Comparison of ENCODE assay signal across 9 cellular contexts in the genomic region with DNA sequence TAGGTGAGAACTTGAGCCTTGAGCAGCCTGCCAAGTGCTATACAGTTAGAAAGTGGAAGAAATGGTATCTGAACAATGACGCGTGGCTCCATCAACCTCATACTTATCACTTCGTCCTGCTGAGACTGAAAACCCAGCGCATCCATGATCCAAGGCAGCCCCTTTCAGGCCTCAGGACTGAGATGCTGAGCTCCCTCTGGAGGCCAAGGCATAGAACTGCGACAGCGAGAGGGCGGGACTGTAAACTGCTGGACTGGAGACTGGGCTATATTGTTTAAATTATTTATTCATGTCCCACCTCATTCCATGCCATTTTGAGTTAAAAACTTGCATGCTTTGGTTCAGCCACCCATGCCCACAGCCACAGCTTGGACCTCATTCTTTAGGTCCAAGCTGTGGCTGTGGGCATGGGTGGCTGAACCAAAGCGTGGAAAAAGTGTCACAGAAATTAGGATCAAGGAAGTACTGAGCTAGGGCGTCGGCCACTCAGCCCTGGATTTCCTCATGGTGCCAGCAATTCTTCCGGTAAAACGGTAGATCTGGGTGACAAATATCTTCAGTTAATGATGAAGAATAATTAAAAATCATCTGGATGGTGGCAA.
DNase-seq lines count a peak whose midpoint lies in the region; ATAC-seq and TF ChIP-seq lines count a peak whose summit lies in the region.
"Had no signal": no experiment of that assay in that cellular context is flagged by ENCODE, and none has a peak within 500 bp of the region (broad histone marks: within the 10 kb centered on the region; RNA-seq: fewer than 3 reads in every experiment).

No MANE protein-coding gene starts in this region.

- H3K27ac ChIP-seq in SK-N-MC: no peak overlapping the region

- intact Hi-C loops in Calu3 (cut with micrococcal nuclease; ENCODE audit: unreplicated experiment): no loop called here

- H3K36me3 ChIP-seq in SK-N-MC (ENCODE audit: insufficient read depth, low read length): no peaks in the 10 kb centered on the region

- CTCF ChIA-PET in Calu3 (lab: Charles Lee): no interaction called here

- no peak overlapping the region for H3K4me3 ChIP-seq in SK-N-MC

- BruUV-seq in Calu3 (replicated peaks; lab: Mats Ljungman, UMichigan): no TSS peak

- H3K9ac ChIP-seq in SK-N-MC (ENCODE audit: insufficient read length): no peak overlapping the region

- no peaks in the 10 kb centered on the region for H3K9me3 ChIP-seq in SK-N-MC (ENCODE audit: low read depth, low read length)

- in situ Hi-C loops in G401 (cut with HindIII; ENCODE audit: low sequenced_read_pairs): no loop called here

- ATAC-seq in HG02884 (IDR thresholded peaks at IDR 0.05; ENCODE audit: unreplicated experiment): peak; percentile 64

- peaks cover 5% of the 10 kb centered on the region for H3K9me3 Mint-ChIP-seq in Calu3 (ENCODE audit: low read depth, unreplicated experiment)
- H3K9me3 Mint-ChIP-seq: T-helper 1 cell treated with Interleukin-12 subunit alpha and Interleukin-12 subunit beta and Interleukin-4 antibody, amounts not matched to agents 30 μg/mL and 1 μg/mL, for 36 hours had no signal

- no peak overlapping the region for H3K27ac Mint-ChIP-seq in Calu3 (ENCODE audit: unreplicated experiment)
- H3K27ac Mint-ChIP-seq: T-helper 1 cell treated with Interleukin-12 subunit alpha and Interleukin-12 subunit beta and Interleukin-4 antibody, amounts not matched to agents 30 μg/mL and 1 μg/mL, for 36 hours had no signal

- peak; percentile 34 for DNase-seq in G401 (ENCODE audit: low spot score)
- peak; percentile 8 for DNase-seq in SK-N-MC (ENCODE audit: low read depth, low spot score)
- peak; percentile 35 for DNase-seq in globus pallidus (ENCODE audit: low spot score)
- peak; percentile 15 for DNase-seq in renal cortical epithelial cell (ENCODE audit: low read depth)
- no peak for DNase-seq in Calu3
- no peak for DNase-seq in NCI-H187 treated with DMSO at 0.1 percent for 48 hours (lab: John Stamatoyannopoulos, UW)
- DNase-seq in cortex of kidney (lab: John Stamatoyannopoulos, UW): no peak

- no peak overlapping the region for H3K4me3 Mint-ChIP-seq in Calu3 (ENCODE audit: low read depth, unreplicated experiment)
- H3K4me3 Mint-ChIP-seq: T-helper 1 cell treated with Interleukin-12 subunit alpha and Interleukin-12 subunit beta and Interleukin-4 antibody, amounts not matched to agents 30 μg/mL and 1 μg/mL, for 36 hours had no signal

- H3K36me3 Mint-ChIP-seq in Calu3 (ENCODE audit: insufficient read depth, unreplicated experiment): no peaks in the 10 kb centered on the region

- no peaks in the 10 kb centered on the region for H3K4me1 Mint-ChIP-seq in Calu3 (ENCODE audit: low read depth, unreplicated experiment)

- no peaks in the 10 kb centered on the region for H3K27me3 Mint-ChIP-seq in Calu3 (ENCODE audit: unreplicated experiment)

- no peak for TF ChIP-seq CTCF in Calu3 (IDR thresholded peaks at IDR 0.05; ENCODE audit: unreplicated experiment)

Comparison
In these comparisons a context has a peak if more than half of its experiments do, and no peak if none do; other contexts are left out.
1. DNase-seq: peak in G401 (single experiment), SK-N-MC (single experiment), globus pallidus (single experiment) and renal cortical epithelial cell (single experiment); none in Calu3 (single experiment), NCI-H187 treated with DMSO at 0.1 percent for 48 hours (single experiment) and cortex of kidney (single experiment).